28 cellular contexts compared by ENCODE assay signal in the genomic region with DNA sequence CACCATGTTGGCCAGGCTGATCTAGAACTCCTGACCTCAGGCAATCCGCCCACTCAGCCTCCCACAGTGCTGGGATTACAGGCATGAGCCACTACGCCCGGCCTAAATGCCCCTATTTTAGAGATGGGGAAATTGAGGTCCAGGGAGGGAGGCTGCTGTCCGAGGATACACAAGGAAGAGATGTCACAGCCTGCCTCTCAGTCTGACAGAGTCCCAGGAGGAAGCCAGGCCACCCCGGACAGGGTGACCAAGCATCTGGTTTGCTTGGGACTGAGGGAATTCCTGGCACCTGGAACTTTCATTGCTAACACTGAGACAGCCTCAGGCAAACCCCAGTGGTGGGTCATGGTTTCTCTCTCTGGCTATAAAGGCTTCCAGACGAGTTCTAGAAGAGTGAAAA. TPM values are rescaled to one million over a fixed set of nuclear protein-coding genes. Genes with fewer than 3 reads are reported as not detected.
DNase-seq lines count a peak whose midpoint lies in the region; ATAC-seq, FAIRE-seq and TF ChIP-seq lines count a peak whose summit lies in the region.
"Had no signal": no experiment of that assay in that cellular context is flagged by ENCODE, and none has a peak within 500 bp of the region (broad histone marks: within the 10 kb centered on the region; RNA-seq: fewer than 3 reads in every experiment).

No MANE protein-coding gene starts in this region.

- no peaks in the 10 kb centered on the region for H3K4me1 Mint-ChIP-seq in T-helper 2 cell treated with Interferon-gamma antibody and Interleukin-4, amounts not matched to agents 5 μg/mL and 100 μg/mL, for 36 hours (ENCODE audit: low read depth)
- H3K4me1 Mint-ChIP-seq in glutamatergic neuron (ENCODE audit: low read depth, unreplicated experiment), result peaks cover 11% of the 10 kb centered on the region
- H3K4me1 Mint-ChIP-seq: naive thymus-derived CD8-positive, alpha-beta T cell had no signal

- intact Hi-C loops in kidney (cut with DNase I), result no loop called here

- peak overlapping the region in 10 of 11 experiments; percentile 52 to 75 (median 66); a peak in 20 of 22 replicates for H3K4me2 ChIP-seq in BLaER1 treated with 17β-estradiol and CSF1 and Interleukin-3, amounts not matched to agents 10 nM and 100 nM

- H3K36me3 ChIP-seq in BLaER1 treated with 17β-estradiol and CSF1 and Interleukin-3, amounts not matched to agents 10 nM and 100 nM, result no peaks in the 10 kb centered on the region
- H3K36me3 ChIP-seq in kidney (ENCODE audit: control insufficient read depth in 1 of 2, insufficient read depth in 2 of 2, low read length in 2 of 2), result no peaks in the 10 kb centered on the region
- H3K36me3 ChIP-seq: gastroesophageal sphincter had no signal

- no peaks in the 10 kb centered on the region for H3K36me3 Mint-ChIP-seq in T-helper 2 cell treated with Interferon-gamma antibody and Interleukin-4, amounts not matched to agents 5 μg/mL and 100 μg/mL, for 36 hours (ENCODE audit: low read depth)
- no peaks in the 10 kb centered on the region for H3K36me3 Mint-ChIP-seq in glutamatergic neuron (ENCODE audit: unreplicated experiment)
- H3K36me3 Mint-ChIP-seq: CD8-positive, alpha-beta T cell; naive thymus-derived CD8-positive, alpha-beta T cell had no signal

- DNase-seq in kidney (peak; percentile 12), glutamatergic neuron (no peak)
- DNase-seq in T-helper 2 cell treated with Interferon-gamma antibody and Interleukin-4, amounts not matched to agents 5 μg/mL and 100 μg/mL, for 36 hours (ENCODE audit: low spot score), result no peak
- DNase-seq: activated CD8-positive, alpha-beta T cell treated with anti-CD3 and anti-CD28 coated beads for 36 hours; activated naive CD4-positive, alpha-beta T cell treated with anti-CD3 and anti-CD28 coated beads, Interleukin-2, amount 50 U/mL, for 16 hours; CD8-positive, alpha-beta T cell; effector CD4-positive, alpha-beta T cell; hippocampal formation; left cardiac atrium; naive thymus-derived CD8-positive, alpha-beta T cell; NCI-H1417; NCI-H226; NCI-H69; nucleus accumbens; SHP77 treated with DMSO at 0.1 percent for 48 hours; stimulated activated naive CD4-positive, alpha-beta T cell; testis had no signal

- H3K4me1 ChIP-seq in BLaER1 treated with 17β-estradiol and CSF1 and Interleukin-3, amounts not matched to agents 10 nM and 100 nM, result peaks cover 21 to 26% (median 22%) of the 10 kb centered on the region in 10 experiments
- peaks cover 0 to 3% of the 10 kb centered on the region in 2 donors for H3K4me1 ChIP-seq in kidney (ENCODE audit: control insufficient read depth in 1 of 2, insufficient read depth in 1 of 2, low read depth in 1 of 2, low read length in 2 of 2)
- H3K4me1 ChIP-seq: testis had no signal

- no peak overlapping the region for H3K27ac Mint-ChIP-seq in T-helper 2 cell treated with Interferon-gamma antibody and Interleukin-4, amounts not matched to agents 5 μg/mL and 100 μg/mL, for 36 hours
- no peak overlapping the region for H3K27ac Mint-ChIP-seq in glutamatergic neuron (ENCODE audit: unreplicated experiment)
- H3K27ac Mint-ChIP-seq: activated CD8-positive, alpha-beta T cell treated with anti-CD3 and anti-CD28 coated beads for 36 hours; CD8-positive, alpha-beta T cell; naive thymus-derived CD8-positive, alpha-beta T cell had no signal

- TF ChIP-seq CTCF in kidney (IDR thresholded peaks at IDR 0.05; ENCODE audit: borderline replicate concordance, extremely low read depth, insufficient read depth) (no peak), glutamatergic neuron (IDR thresholded peaks at IDR 0.05; ENCODE audit: partially characterized antibody, unreplicated experiment) (no peak)

- H3K9me3 Mint-ChIP-seq in T-helper 2 cell treated with Interferon-gamma antibody and Interleukin-4, amounts not matched to agents 5 μg/mL and 100 μg/mL, for 36 hours, result no peaks in the 10 kb centered on the region
- peaks cover 2% of the 10 kb centered on the region for H3K9me3 Mint-ChIP-seq in glutamatergic neuron (ENCODE audit: unreplicated experiment)
- H3K9me3 Mint-ChIP-seq: activated CD8-positive, alpha-beta T cell treated with anti-CD3 and anti-CD28 coated beads for 36 hours; activated T-helper 2 cell treated with anti-CD3 and anti-CD28 coated beads, Interferon-gamma antibody, Interleukin-2, Interleukin-4, amounts not matched to agents 10 μg/mL and 5 μg/mL and 100 μg/mL, durations not matched to agents 14 hours and 24 hours and 36 hours; CD8-positive, alpha-beta T cell; naive thymus-derived CD8-positive, alpha-beta T cell had no signal

- no peaks in the 10 kb centered on the region for H3K9me3 ChIP-seq in BLaER1 treated with 17β-estradiol and CSF1 and Interleukin-3, amounts not matched to agents 10 nM and 100 nM (replicated peaks in 1 of 11)
- H3K9me3 ChIP-seq in kidney (ENCODE audit: control insufficient read depth in 1 of 2, low read length in 2 of 2), result no peaks in the 10 kb centered on the region
- H3K9me3 ChIP-seq: gastroesophageal sphincter, testis had no signal

- no peaks in the 10 kb centered on the region for H3K27me3 ChIP-seq in BLaER1 treated with 17β-estradiol and CSF1 and Interleukin-3, amounts not matched to agents 10 nM and 100 nM
- H3K27me3 ChIP-seq: gastroesophageal sphincter, testis had no signal

- H3K27ac ChIP-seq in BLaER1 treated with 17β-estradiol and CSF1 and Interleukin-3, amounts not matched to agents 10 nM and 100 nM, result peak overlapping the region in 1 of 11 experiments; percentile 81; a peak in 1 of 22 replicates
- no peak overlapping the region for H3K27ac ChIP-seq in kidney (ENCODE audit: low read depth in 2 of 2, low read length in 2 of 2)
- H3K27ac ChIP-seq: gastroesophageal sphincter, testis had no signal

- ATAC-seq in GM18868 (IDR thresholded peaks at IDR 0.05; ENCODE audit: unreplicated experiment), result peak; percentile 15
- ATAC-seq in HG03045 (IDR thresholded peaks at IDR 0.05; ENCODE audit: unreplicated experiment), result peak; percentile 23
- no peak for ATAC-seq in HG03460 (IDR thresholded peaks at IDR 0.05; ENCODE audit: unreplicated experiment)
- ATAC-seq: activated CD8-positive, alpha-beta T cell treated with anti-CD3 and anti-CD28 coated beads for 36 hours; CD8-positive, alpha-beta T cell; gastroesophageal sphincter; left cardiac atrium; naive thymus-derived CD8-positive, alpha-beta T cell; Panc1 had no signal

- peaks cover 11% of the 10 kb centered on the region for H3K27me3 Mint-ChIP-seq in T-helper 2 cell treated with Interferon-gamma antibody and Interleukin-4, amounts not matched to agents 5 μg/mL and 100 μg/mL, for 36 hours (ENCODE audit: low read depth)
- peaks cover 5% of the 10 kb centered on the region for H3K27me3 Mint-ChIP-seq in glutamatergic neuron (ENCODE audit: unreplicated experiment)
- H3K27me3 Mint-ChIP-seq: activated CD8-positive, alpha-beta T cell treated with anti-CD3 and anti-CD28 coated beads for 36 hours had no signal

- FAIRE-seq in kidney (lab: Jason Lieb, UNC), result no peak
- FAIRE-seq: colon, urothelium cell line had no signal

- no peaks in the 10 kb centered on the region; a peak in 1 of 22 replicates for H4K20me1 ChIP-seq in BLaER1 treated with 17β-estradiol and CSF1 and Interleukin-3, amounts not matched to agents 10 nM and 100 nM

- H3K9ac ChIP-seq in BLaER1 treated with 17β-estradiol and CSF1 and Interleukin-3, amounts not matched to agents 10 nM and 100 nM, result no peak overlapping the region
- H3K9ac ChIP-seq in kidney (ENCODE audit: low read length in 2 of 2), result no peak overlapping the region

- no peak overlapping the region for H3K4me3 Mint-ChIP-seq in T-helper 2 cell treated with Interferon-gamma antibody and Interleukin-4, amounts not matched to agents 5 μg/mL and 100 μg/mL, for 36 hours
- H3K4me3 Mint-ChIP-seq in glutamatergic neuron (ENCODE audit: unreplicated experiment), result no peak overlapping the region
- H3K4me3 Mint-ChIP-seq: activated CD8-positive, alpha-beta T cell treated with anti-CD3 and anti-CD28 coated beads for 36 hours; CD8-positive, alpha-beta T cell; naive thymus-derived CD8-positive, alpha-beta T cell had no signal

- H3K4me3 ChIP-seq in BLaER1 treated with 17β-estradiol and CSF1 and Interleukin-3, amounts not matched to agents 10 nM and 100 nM, result no peak overlapping the region
- no peak overlapping the region for H3K4me3 ChIP-seq in kidney (ENCODE audit: low read length in 2 of 2)
- H3K4me3 ChIP-seq: gastroesophageal sphincter, lung, testis had no signal

RNA-seq across cellular contexts. Expression of gene ADAMTS7, which starts 30.6 kb away (rescaled TPM):
- total RNA-seq in kidney (3.1 TPM), glutamatergic neuron (ENCODE audit: unreplicated experiment) (181 TPM)
- 0.82 TPM for polyA plus RNA-seq in kidney (ENCODE audit: insufficient read depth, low read depth, low replicate concordance)
- total RNA-seq: CD8-positive, alpha-beta T cell; mononuclear cell had no signal
- polyA plus RNA-seq: naive thymus-derived CD8-positive, alpha-beta T cell had no signal

RNA-seq across cellular contexts. Expression of gene MORF4L1, which starts 30.8 kb away (rescaled TPM):
- 325 TPM for total RNA-seq in kidney
- 319 TPM for polyA plus RNA-seq in kidney (ENCODE audit: insufficient read depth, low read depth, low replicate concordance)
- 379 TPM for total RNA-seq in glutamatergic neuron (ENCODE audit: unreplicated experiment)

Comparison
In these comparisons a context has a peak if more than half of its experiments do, and no peak if none do; other contexts are left out.
1. RNA of gene ADAMTS7, which starts 30.6 kb away (total RNA-seq): 181 TPM in glutamatergic neuron (single experiment); 3.1 TPM in kidney (single experiment); every median in the first group is over 10 times any median in the second.